ENCODE assay signal across 8 cellular contexts in genomic region chr15:66702770-66703539, GRCh38. TPM values are rescaled to one million over a fixed set of nuclear protein-coding genes. Genes with fewer than 3 reads are reported as not detected.
DNase-seq lines count a peak whose midpoint lies in the region; ATAC-seq and TF ChIP-seq lines count a peak whose summit lies in the region.

No MANE protein-coding gene starts in this region.

- intact Hi-C loops in Caco-2 (cut with micrococcal nuclease; ENCODE audit: unreplicated experiment) = loop anchor here (1.0 to 5.0 kb wide), 3 partner anchors 67 to 149 kb away; no protein-coding TSS in a partner anchor
- intact Hi-C loops in mucosa of descending colon (cut with DNase I, micrococcal nuclease) = no loop called here
- intact Hi-C loops in uterus (cut with DNase I; ENCODE audit: low total_unique reads) = loop anchor here (5.0 to 10.0 kb wide), 2 partner anchors 78 to 144 kb away; no protein-coding TSS in a partner anchor

- no peaks in the 10 kb centered on the region for H3K9me3 ChIP-seq in Caco-2
- H3K9me3 ChIP-seq in mucosa of descending colon = no peaks in the 10 kb centered on the region
- H3K9me3 ChIP-seq in uterus = no peaks in the 10 kb centered on the region

- H3K27me3 ChIP-seq in Caco-2 (replicated peaks; ENCODE audit: control insufficient read depth, insufficient read depth, low read length) (no peaks in the 10 kb centered on the region), uterus (no peaks in the 10 kb centered on the region)

- H3K4me1 ChIP-seq in Caco-2 = peaks cover 17% of the 10 kb centered on the region
- peaks cover 34% of the 10 kb centered on the region for H3K4me1 ChIP-seq in mucosa of descending colon (ENCODE audit: low read depth)
- H3K4me1 ChIP-seq in uterus = peaks cover 0 to 11% of the 10 kb centered on the region in 2 donors

- no peak for ATAC-seq in mucosa of descending colon
- ATAC-seq in GM21576 (IDR thresholded peaks at IDR 0.05; ENCODE audit: unreplicated experiment) = no peak
- no peak for ATAC-seq in HG03354 (IDR thresholded peaks at IDR 0.05; ENCODE audit: poor library complexity, severe bottlenecking, unreplicated experiment)

- DNase-seq in Caco-2 (peak in 1 of 2 experiments; percentile 28), NCI-H69 (lab: John Stamatoyannopoulos, UW) (peak; percentile 68), cardiac fibroblast (ENCODE audit: low read depth in 2 of 2) (peak in 1 of 2 donors; percentile 31), mucosa of descending colon (peak; percentile 37 to 69 (median 64)), uterus (no peak), DMS153 treated with DMSO at 0.1 percent for 48 hours (lab: John Stamatoyannopoulos, UW; ENCODE audit: unreplicated experiment) (no peak)

- TF ChIP-seq CTCF in Caco-2 (IDR thresholded peaks at IDR 0.05; ENCODE audit: insufficient read depth in 1 of 2, low read depth in 1 of 2, low read length in 1 of 2, severe bottlenecking in 1 of 2, unreplicated experiment in 1 of 2) (no peak), cardiac fibroblast (IDR thresholded peaks at IDR 0.05; ENCODE audit: low read depth, low read length) (no peak), mucosa of descending colon (IDR thresholded peaks at IDR 0.05) (no peak), uterus (IDR thresholded peaks at IDR 0.05) (no peak)

- peak overlapping the region; percentile 70 to 88 for H3K27ac ChIP-seq in uterus

- H3K4me3 ChIP-seq in Caco-2 (ENCODE audit: low read depth, low read length) = peak overlapping the region; percentile 74
- H3K4me3 ChIP-seq in cardiac fibroblast (replicated peaks in 1 of 2; ENCODE audit: low read depth in 2 of 2, low read length in 2 of 2) = peak overlapping the region; percentile 61 to 78
- H3K4me3 ChIP-seq in mucosa of descending colon = peak overlapping the region; percentile 34
- H3K4me3 ChIP-seq in uterus = peak overlapping the region; percentile 64 to 66

- H3K36me3 Mint-ChIP-seq in Caco-2 (ENCODE audit: insufficient read depth, unreplicated experiment) = peaks cover 11% of the 10 kb centered on the region

- peak overlapping the region; percentile 91 for H3K4me3 Mint-ChIP-seq in Caco-2 (ENCODE audit: unreplicated experiment)

- BruUV-seq in Caco-2 (replicated peaks; lab: Mats Ljungman, UMichigan) = TSS peak; percentile 82

- H3K4me1 Mint-ChIP-seq in Caco-2 (ENCODE audit: low read depth, unreplicated experiment) = peaks cover 21% of the 10 kb centered on the region

- no peak for TF ChIP-seq POLR2A in uterus (IDR thresholded peaks at IDR 0.05)

- no peak overlapping the region for H3K27ac Mint-ChIP-seq in Caco-2 (ENCODE audit: unreplicated experiment)

- CTCF ChIA-PET in Caco-2 (lab: Charles Lee) = interaction anchor here (0.6 to 2.9 kb wide), 7 partner anchors 9 to 316 kb away, joined by 3 to 15 read pairs (median 3); partner anchors contain the start of gene MAP2K1

- H3K9me3 Mint-ChIP-seq in Caco-2 (ENCODE audit: unreplicated experiment) = no peaks in the 10 kb centered on the region

- no peaks in the 10 kb centered on the region for H3K27me3 Mint-ChIP-seq in Caco-2 (ENCODE audit: insufficient read depth, unreplicated experiment)

- H3K36me3 ChIP-seq in Caco-2 (ENCODE audit: control insufficient read depth, insufficient read depth, low read length) (no peaks in the 10 kb centered on the region), mucosa of descending colon (ENCODE audit: low read depth) (no peaks in the 10 kb centered on the region), uterus (no peaks in the 10 kb centered on the region)

- POLR2A ChIA-PET in Caco-2 (lab: Charles Lee) = interaction anchor here (0.6 to 1.6 kb wide), 3 partner anchors 71 to 215 kb away, joined by 3 to 6 read pairs (median 4); no protein-coding TSS in a partner anchor

RNA-seq across cellular contexts. Expression of gene SMAD6, which starts 0.9 kb away (rescaled TPM):
- 8.9 and 10.5 TPM in 2 replicates for total RNA-seq in Caco-2 (2022)
- total RNA-seq in mucosa of descending colon = 10 to 100 TPM; 11.5 to 18.5 (median 12.8) TPM
- 10 to 100 TPM in 3 of 4 donors, 1 to 10 TPM in 1; 9.4 to 30.1 (median 19.1) TPM for total RNA-seq in uterus

Comparison
In these comparisons a context has a peak if more than half of its experiments do, and no peak if none do; other contexts are left out.
1. DNase-seq: peak in NCI-H69 (single experiment) and mucosa of descending colon (3 of 3); none in uterus (0 of 2) and DMS153 treated with DMSO at 0.1 percent for 48 hours (single experiment).
2. intact Hi-C loops: an anchor here in Caco-2 (1.0 to 5.0 kb wide) and uterus (5.0 to 10.0 kb wide); none called in mucosa of descending colon.
3. Peak in every context shown above with its lines, with median percentiles within 50 percentile points of each other: H3K4me3 ChIP-seq.